Comparison of ENCODE assay signal across 1 cellular context in the genomic region with DNA sequence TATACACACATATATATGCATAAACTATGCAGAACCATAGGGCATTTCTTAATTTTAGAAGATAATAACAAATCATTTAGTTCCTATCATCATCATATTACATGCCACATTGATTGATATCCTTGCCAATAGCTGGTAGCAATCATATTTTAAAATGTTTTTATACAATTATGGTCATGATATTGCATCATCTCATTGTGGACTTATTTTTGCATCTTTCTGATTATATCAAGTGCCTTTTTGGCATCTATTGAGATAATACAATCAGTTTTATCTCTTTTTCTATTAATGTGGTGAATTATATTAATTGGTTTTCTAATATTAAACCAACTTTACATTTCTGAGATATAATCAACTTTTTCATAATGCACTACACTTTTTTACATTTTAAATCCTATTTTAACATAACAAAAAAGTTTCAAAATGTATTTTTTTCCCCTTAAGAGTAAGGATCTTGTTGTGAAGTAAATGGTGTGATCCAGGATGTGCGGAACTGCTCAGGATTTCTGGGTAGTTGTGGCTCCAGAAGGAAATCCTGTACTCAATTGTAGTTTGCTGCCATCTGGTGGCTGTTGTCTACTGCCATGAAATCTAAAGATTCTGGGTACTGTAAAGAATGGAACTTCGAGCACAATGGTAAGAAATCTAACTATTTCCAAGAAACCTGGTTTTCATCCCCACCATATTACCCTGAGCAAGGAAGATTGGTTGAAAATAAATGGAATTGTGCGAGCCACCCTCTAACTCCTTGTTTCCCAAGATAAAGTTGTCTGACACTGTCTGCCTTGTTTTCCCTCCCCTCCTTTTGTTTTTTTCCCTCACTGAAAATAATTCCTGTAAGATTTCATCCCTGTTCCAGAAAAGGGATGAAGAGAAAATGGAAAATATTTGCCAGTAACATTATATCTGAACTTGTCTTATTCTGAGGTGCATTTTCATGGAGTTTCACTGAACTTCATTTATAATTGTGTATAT.
TF ChIP-seq lines count a peak whose summit lies in the region.

No MANE protein-coding gene starts in this region.

TF ChIP-seq in liver, 16 proteins besides CTCF, POLR2A, EP300 and RAD21 (continued from another document):
- TF ChIP-seq, protein P1, sequence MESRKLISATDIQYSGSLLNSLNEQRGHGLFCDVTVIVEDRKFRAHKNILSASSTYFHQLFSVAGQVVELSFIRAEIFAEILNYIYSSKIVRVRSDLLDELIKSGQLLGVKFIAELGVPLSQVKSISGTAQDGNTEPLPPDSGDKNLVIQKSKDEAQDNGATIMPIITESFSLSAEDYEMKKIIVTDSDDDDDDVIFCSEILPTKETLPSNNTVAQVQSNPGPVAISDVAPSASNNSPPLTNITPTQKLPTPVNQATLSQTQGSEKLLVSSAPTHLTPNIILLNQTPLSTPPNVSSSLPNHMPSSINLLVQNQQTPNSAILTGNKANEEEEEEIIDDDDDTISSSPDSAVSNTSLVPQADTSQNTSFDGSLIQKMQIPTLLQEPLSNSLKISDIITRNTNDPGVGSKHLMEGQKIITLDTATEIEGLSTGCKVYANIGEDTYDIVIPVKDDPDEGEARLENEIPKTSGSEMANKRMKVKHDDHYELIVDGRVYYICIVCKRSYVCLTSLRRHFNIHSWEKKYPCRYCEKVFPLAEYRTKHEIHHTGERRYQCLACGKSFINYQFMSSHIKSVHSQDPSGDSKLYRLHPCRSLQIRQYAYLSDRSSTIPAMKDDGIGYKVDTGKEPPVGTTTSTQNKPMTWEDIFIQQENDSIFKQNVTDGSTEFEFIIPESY (IDR thresholded peaks at IDR 0.05) = no peak
- no peak for TF ChIP-seq JUND (IDR thresholded peaks at IDR 0.05)
- TF ChIP-seq, protein P2, sequence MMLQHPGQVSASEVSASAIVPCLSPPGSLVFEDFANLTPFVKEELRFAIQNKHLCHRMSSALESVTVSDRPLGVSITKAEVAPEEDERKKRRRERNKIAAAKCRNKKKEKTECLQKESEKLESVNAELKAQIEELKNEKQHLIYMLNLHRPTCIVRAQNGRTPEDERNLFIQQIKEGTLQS (IDR thresholded peaks at IDR 0.05) = no peak
- no peak for TF ChIP-seq NR2F2 (IDR thresholded peaks at IDR 0.05)
- no peak for TF ChIP-seq EGR1 (IDR thresholded peaks at IDR 0.05; ENCODE audit: low read depth in 2 of 2)
- no peak for TF ChIP-seq YY1 (IDR thresholded peaks at IDR 0.05)
- TF ChIP-seq FOXA2 (IDR thresholded peaks at IDR 0.05) = no peak
- TF ChIP-seq HNF4A (conservative IDR thresholded peaks at IDR 0.05) = no peak
- TF ChIP-seq, protein P3, sequence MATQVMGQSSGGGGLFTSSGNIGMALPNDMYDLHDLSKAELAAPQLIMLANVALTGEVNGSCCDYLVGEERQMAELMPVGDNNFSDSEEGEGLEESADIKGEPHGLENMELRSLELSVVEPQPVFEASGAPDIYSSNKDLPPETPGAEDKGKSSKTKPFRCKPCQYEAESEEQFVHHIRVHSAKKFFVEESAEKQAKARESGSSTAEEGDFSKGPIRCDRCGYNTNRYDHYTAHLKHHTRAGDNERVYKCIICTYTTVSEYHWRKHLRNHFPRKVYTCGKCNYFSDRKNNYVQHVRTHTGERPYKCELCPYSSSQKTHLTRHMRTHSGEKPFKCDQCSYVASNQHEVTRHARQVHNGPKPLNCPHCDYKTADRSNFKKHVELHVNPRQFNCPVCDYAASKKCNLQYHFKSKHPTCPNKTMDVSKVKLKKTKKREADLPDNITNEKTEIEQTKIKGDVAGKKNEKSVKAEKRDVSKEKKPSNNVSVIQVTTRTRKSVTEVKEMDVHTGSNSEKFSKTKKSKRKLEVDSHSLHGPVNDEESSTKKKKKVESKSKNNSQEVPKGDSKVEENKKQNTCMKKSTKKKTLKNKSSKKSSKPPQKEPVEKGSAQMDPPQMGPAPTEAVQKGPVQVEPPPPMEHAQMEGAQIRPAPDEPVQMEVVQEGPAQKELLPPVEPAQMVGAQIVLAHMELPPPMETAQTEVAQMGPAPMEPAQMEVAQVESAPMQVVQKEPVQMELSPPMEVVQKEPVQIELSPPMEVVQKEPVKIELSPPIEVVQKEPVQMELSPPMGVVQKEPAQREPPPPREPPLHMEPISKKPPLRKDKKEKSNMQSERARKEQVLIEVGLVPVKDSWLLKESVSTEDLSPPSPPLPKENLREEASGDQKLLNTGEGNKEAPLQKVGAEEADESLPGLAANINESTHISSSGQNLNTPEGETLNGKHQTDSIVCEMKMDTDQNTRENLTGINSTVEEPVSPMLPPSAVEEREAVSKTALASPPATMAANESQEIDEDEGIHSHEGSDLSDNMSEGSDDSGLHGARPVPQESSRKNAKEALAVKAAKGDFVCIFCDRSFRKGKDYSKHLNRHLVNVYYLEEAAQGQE (IDR thresholded peaks at IDR 0.05) = no peak
- TF ChIP-seq GABPA (IDR thresholded peaks at IDR 0.05 in 1 of 2, conservative IDR thresholded peaks at IDR 0.05 in 1 of 2) = no peak
- TF ChIP-seq SP1 (IDR thresholded peaks at IDR 0.05) = no peak
- TF ChIP-seq TAF1 (conservative IDR thresholded peaks at IDR 0.05) = no peak
